ENCODE assay signal across 8 cellular contexts in the genomic region with DNA sequence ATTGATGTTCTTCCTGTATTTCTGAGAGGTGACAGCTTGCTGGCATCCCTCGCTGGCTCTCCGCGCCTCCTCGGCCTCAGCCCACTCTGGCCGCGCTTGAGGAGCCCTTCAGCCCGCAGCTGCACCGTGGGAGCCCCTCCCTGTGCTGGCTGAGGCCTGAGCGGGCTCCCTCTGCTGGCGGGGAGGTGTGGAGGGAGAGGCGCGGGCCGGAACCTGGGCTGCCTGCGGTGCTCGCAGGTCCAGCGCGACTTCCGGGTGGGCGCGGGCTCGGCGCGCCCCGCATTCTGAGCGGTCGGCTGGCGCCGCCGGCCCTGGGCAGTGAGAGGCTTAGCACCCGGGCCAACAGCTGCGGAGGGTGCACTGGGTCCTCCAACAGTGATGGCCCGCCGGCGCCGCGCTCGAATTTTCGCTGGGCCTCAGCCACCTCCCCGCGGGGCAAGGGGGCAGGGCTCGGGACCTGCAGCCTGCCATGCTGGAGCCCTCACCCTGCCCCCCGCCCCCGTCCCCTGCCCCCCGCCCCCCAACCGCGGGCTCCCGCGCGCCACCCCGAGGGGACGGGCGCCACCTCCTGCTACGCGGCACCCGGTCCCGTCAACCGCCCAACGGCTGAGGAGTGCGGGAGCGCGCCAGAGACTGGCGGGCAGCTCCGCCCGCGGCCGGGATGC.
DNase-seq lines count a peak whose midpoint lies in the region; ATAC-seq and TF ChIP-seq lines count a peak whose summit lies in the region.
"Not testable (repeated sequence)": the region's sequence is repeated elsewhere in the genome, so short reads cannot be mapped to it uniquely, and the experiment has no call there.

No MANE protein-coding gene starts in this region.

- TF ChIP-seq CTCF in C4-2B (conservative IDR thresholded peaks at IDR 0.05); RWPE2 (IDR thresholded peaks at IDR 0.05; ENCODE audit: poor library complexity, severe bottlenecking); mesothelial cell of epicardium (IDR thresholded peaks at IDR 0.05; ENCODE audit: unreplicated experiment): not testable (repeated sequence)
- TF ChIP-seq CTCF in endodermal cell (conservative IDR thresholded peaks at IDR 0.05) (peak; percentile 67), left ventricle myocardium inferior (IDR thresholded peaks at IDR 0.05; ENCODE audit: borderline replicate concordance) (peak; percentile 26)

- H3K9me3 ChIP-seq in RWPE2 (ENCODE audit: severe bottlenecking); endodermal cell (ENCODE audit: control insufficient read depth, low read length); left ventricle myocardium inferior (replicated peaks): not testable (repeated sequence)

- not testable (repeated sequence) for H3K27me3 ChIP-seq in RWPE2 (ENCODE audit: insufficient read depth, poor library complexity, severe bottlenecking); endodermal cell (ENCODE audit: control insufficient read depth, insufficient read depth, low read length, poor library complexity, severe bottlenecking); left ventricle myocardium inferior (ENCODE audit: low read depth)

- H3K9ac ChIP-seq in endodermal cell (ENCODE audit: extremely low read depth, low read length, poor library complexity, severe bottlenecking), result not testable (repeated sequence)

- DNase-seq in HK-2 (ENCODE audit: unreplicated experiment) (peak; percentile 16), endodermal cell (peak; percentile 38), mesothelial cell of epicardium (ENCODE audit: low spot score in 2 of 2, unreplicated experiment in 2 of 2) (peak in 1 of 2 experiments; percentile 64), retina (peak; percentile 2)
- DNase-seq in RWPE2 (ENCODE audit: low spot score); left ventricle myocardium inferior: not testable (repeated sequence)
- DNase-seq in activated naive CD4-positive, alpha-beta T cell treated with anti-CD3 and anti-CD28 coated beads, Interleukin-2, amount 10 ng/mL, durations not matched to agents 7 days and 5 days, result peak; percentile 22

- not testable (repeated sequence) for H3K36me3 Mint-ChIP-seq in activated naive CD4-positive, alpha-beta T cell treated with anti-CD3 and anti-CD28 coated beads, Interleukin-2, amount 10 ng/mL, durations not matched to agents 7 days and 5 days; endodermal cell (ENCODE audit: low read depth); mesothelial cell of epicardium

- not testable (repeated sequence) for H3K9me3 Mint-ChIP-seq in activated naive CD4-positive, alpha-beta T cell treated with anti-CD3 and anti-CD28 coated beads, Interleukin-2, amount 10 ng/mL, durations not matched to agents 7 days and 5 days; endodermal cell; mesothelial cell of epicardium

- not testable (repeated sequence) for H3K27me3 Mint-ChIP-seq in activated naive CD4-positive, alpha-beta T cell treated with anti-CD3 and anti-CD28 coated beads, Interleukin-2, amount 10 ng/mL, durations not matched to agents 7 days and 5 days; endodermal cell (ENCODE audit: insufficient read depth); mesothelial cell of epicardium (ENCODE audit: low read depth)

- H3K4me3 Mint-ChIP-seq in activated naive CD4-positive, alpha-beta T cell treated with anti-CD3 and anti-CD28 coated beads, Interleukin-2, amount 10 ng/mL, durations not matched to agents 7 days and 5 days, result not testable (repeated sequence)
- H3K4me3 Mint-ChIP-seq in endodermal cell (peak overlapping the region; percentile 58), mesothelial cell of epicardium (peak overlapping the region; percentile 73)

- not testable (repeated sequence) for ATAC-seq in RWPE2 (ENCODE audit: low read depth)

- CTCF ChIA-PET in activated naive CD4-positive, alpha-beta T cell treated with anti-CD3 and anti-CD28 coated beads, Interleukin-2, amount 10 ng/mL, durations not matched to agents 7 days and 5 days (lab: Charles Lee), result not testable (repeated sequence)

- WGBS in endodermal cell (ENCODE audit: insufficient coverage in 1 of 2, insufficient read length in 1 of 2), 2 experiments, result 57% methylated on average over 9 of the region's 66 CpGs; no CpG with 5 or more reads in 1 of the 2 experiments

- intact Hi-C loops in left ventricle myocardium inferior (cut with micrococcal nuclease), result not testable (repeated sequence)

- H3K4me1 Mint-ChIP-seq in activated naive CD4-positive, alpha-beta T cell treated with anti-CD3 and anti-CD28 coated beads, Interleukin-2, amount 10 ng/mL, durations not matched to agents 7 days and 5 days; endodermal cell; mesothelial cell of epicardium: not testable (repeated sequence)

- not testable (repeated sequence) for H3K27ac Mint-ChIP-seq in activated naive CD4-positive, alpha-beta T cell treated with anti-CD3 and anti-CD28 coated beads, Interleukin-2, amount 10 ng/mL, durations not matched to agents 7 days and 5 days; endodermal cell; mesothelial cell of epicardium

- peak overlapping the region; percentile 32 for H3K4me3 ChIP-seq in RWPE2 (ENCODE audit: severe bottlenecking)
- H3K4me3 ChIP-seq in endodermal cell (ENCODE audit: low read length), result not testable (repeated sequence)
- H3K4me3 ChIP-seq in left ventricle myocardium inferior, result peak overlapping the region; percentile 61

- not testable (repeated sequence) for H3K36me3 ChIP-seq in RWPE2 (ENCODE audit: low read depth); endodermal cell (ENCODE audit: control insufficient read depth, insufficient read depth, low read length); left ventricle myocardium inferior

- H3K27ac ChIP-seq in C4-2B, result peak overlapping the region; percentile 52
- not testable (repeated sequence) for H3K27ac ChIP-seq in RWPE2 (ENCODE audit: poor library complexity, severe bottlenecking); endodermal cell (ENCODE audit: low read depth, low read length)
- H3K27ac ChIP-seq in left ventricle myocardium inferior (replicated peaks), result peak overlapping the region; percentile 50

- H3K4me1 ChIP-seq in RWPE2 (ENCODE audit: insufficient read depth, poor library complexity, severe bottlenecking); endodermal cell (ENCODE audit: control insufficient read depth, insufficient read depth, low read length); left ventricle myocardium inferior: not testable (repeated sequence)
